ENCODE assay signal across 8 cellular contexts in the genomic region with DNA sequence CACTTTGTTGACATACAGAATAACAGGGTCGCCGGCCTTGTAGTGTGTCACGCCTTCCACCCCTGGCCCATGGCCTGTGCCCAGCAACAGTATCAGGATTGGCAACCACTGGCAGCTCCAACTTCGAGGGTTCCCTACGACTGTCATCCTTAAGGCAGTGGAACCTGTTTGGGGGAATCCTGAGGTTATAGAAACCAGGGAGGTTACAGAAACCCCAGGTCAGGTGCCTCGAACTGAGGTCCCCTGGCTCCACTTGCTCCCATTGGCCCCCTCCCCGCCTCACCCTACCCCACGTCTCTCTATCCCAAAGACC. TPM values are rescaled to one million over a fixed set of nuclear protein-coding genes. Genes with fewer than 3 reads are reported as not detected.
DNase-seq lines count a peak whose midpoint lies in the region; ATAC-seq and TF ChIP-seq lines count a peak whose summit lies in the region.

No MANE protein-coding gene starts in this region.

- no peak overlapping the region for H4K5ac ChIP-seq in H9 (ENCODE audit: insufficient read length, low read depth, low read length)

- H3K9me3 Mint-ChIP-seq in H9 = no peaks in the 10 kb centered on the region
- no peaks in the 10 kb centered on the region for H3K9me3 Mint-ChIP-seq in activated CD8-positive, alpha-beta T cell treated with anti-CD3 and anti-CD28 coated beads, Interleukin-2, amount 10 ng/mL, durations not matched to agents 7 days and 5 days (ENCODE audit: insufficient read depth)

- no peak overlapping the region for H2BK120ac ChIP-seq in H9 (ENCODE audit: low read depth, low read length, poor library complexity, severe bottlenecking)

- intact Hi-C loops in right cardiac atrium (cut with DNase I) = no loop called here

- CTCF ChIA-PET in activated CD8-positive, alpha-beta T cell treated with anti-CD3 and anti-CD28 coated beads, Interleukin-2, amount 10 ng/mL, durations not matched to agents 7 days and 5 days (lab: Charles Lee) = interaction anchor here (0.8 to 3.6 kb wide), 10 partner anchors 18 to 139 kb away, joined by 3 to 24 read pairs (median 4); a partner anchor contains a TSS

- H4K91ac ChIP-seq in H9 (ENCODE audit: insufficient read length, low read depth, low read length) = no peak overlapping the region

- H3K79me1 ChIP-seq in H9 (ENCODE audit: insufficient read depth, low read depth, low read length, poor library complexity, severe bottlenecking) = no peaks in the 10 kb centered on the region

- peak overlapping the region; percentile 71 for H3K4me2 ChIP-seq in H9 (ENCODE audit: insufficient read depth, insufficient read length, low read length)

- no peak overlapping the region; a peak in 1 of 7 replicates for H3K27ac Mint-ChIP-seq in H9
- H3K27ac Mint-ChIP-seq in activated CD8-positive, alpha-beta T cell treated with anti-CD3 and anti-CD28 coated beads, Interleukin-2, amount 10 ng/mL, durations not matched to agents 7 days and 5 days = peak overlapping the region; percentile 96

- DNase-seq in H9 (no peak), right cardiac atrium (no peak), NCI-H1048 (lab: John Stamatoyannopoulos, UW) (no peak)
- no peak for DNase-seq in activated CD8-positive, alpha-beta T cell treated with anti-CD3 and anti-CD28 coated beads, Interleukin-2, amount 10 ng/mL, durations not matched to agents 7 days and 5 days
- no peak for DNase-seq in effector CD8-positive, alpha-beta T cell (lab: John Stamatoyannopoulos, UW)

- H2BK15ac ChIP-seq in H9 (ENCODE audit: low read depth, low read length) = no peak overlapping the region

- ATAC-seq in activated CD8-positive, alpha-beta T cell treated with anti-CD3 and anti-CD28 coated beads, Interleukin-2, amount 10 ng/mL, durations not matched to agents 7 days and 5 days = no peak
- ATAC-seq in right cardiac atrium = peak; percentile 1 to 3
- no peak for ATAC-seq in HG03521 (IDR thresholded peaks at IDR 0.05; ENCODE audit: unreplicated experiment)
- no peak for ATAC-seq in HG02884 (IDR thresholded peaks at IDR 0.05; ENCODE audit: unreplicated experiment)

- H3K56ac ChIP-seq in H9 (ENCODE audit: insufficient read length, low read depth, low read length) = no peak overlapping the region

- no peak overlapping the region for H2BK12ac ChIP-seq in H9 (ENCODE audit: insufficient read length, low read depth, low read length)

- POLR2A ChIA-PET in activated CD8-positive, alpha-beta T cell treated with anti-CD3 and anti-CD28 coated beads, Interleukin-2, amount 10 ng/mL, durations not matched to agents 7 days and 5 days (lab: Charles Lee) = interaction anchor here (1.0 to 4.3 kb wide), 14 partner anchors 9 to 236 kb away, joined by 3 to 87 read pairs (median 12); a partner anchor contains a TSS

- H2BK5ac ChIP-seq in H9 (ENCODE audit: insufficient read length, low read length) = no peak overlapping the region

- TF ChIP-seq CTCF in H9 (conservative IDR thresholded peaks at IDR 0.05) = no peak

- H3K4me3 ChIP-seq in right cardiac atrium (ENCODE audit: low read length) (peak overlapping the region; percentile 73), skeletal muscle tissue (ENCODE audit: low read length in 3 of 3) (peak overlapping the region; percentile 92 to 97 (median 95))

- H3K9ac ChIP-seq in H9 (ENCODE audit: extremely low read depth, insufficient read length, low read length) (no peak overlapping the region), skeletal muscle tissue (ENCODE audit: low read depth in 1 of 3, low read length in 3 of 3) (peak overlapping the region; percentile 91 to 97 (median 96))

- H3K36me3 ChIP-seq in skeletal muscle tissue (ENCODE audit: control insufficient read depth in 3 of 3, insufficient read depth in 3 of 3, low read length in 3 of 3) = peaks cover 16 to 29% (median 27%) of the 10 kb centered on the region in 3 donors

- no peaks in the 10 kb centered on the region for H4K20me1 ChIP-seq in H9 (ENCODE audit: control insufficient read depth, insufficient read depth, insufficient read length)

- no peak overlapping the region for H3K4ac ChIP-seq in H9 (ENCODE audit: low read depth, low read length)

- no peak overlapping the region for H4K8ac ChIP-seq in H9 (replicated peaks; ENCODE audit: insufficient read length, low read depth, low read length)

- no CpG with 5 or more reads among the region's 8 CpGs for WGBS in H9 (ENCODE audit: extremely low coverage, insufficient read length, low lambda C conversion rate)
- 48% methylated on average over 8 of the region's 8 CpGs for WGBS in right cardiac atrium

- H3K4me1 ChIP-seq in H9 (ENCODE audit: insufficient read depth, low read length) = no peaks in the 10 kb centered on the region
- H3K4me1 ChIP-seq in right cardiac atrium (ENCODE audit: control insufficient read depth, insufficient read depth, low read length) = no peaks in the 10 kb centered on the region
- H3K4me1 ChIP-seq in skeletal muscle tissue (ENCODE audit: control insufficient read depth in 3 of 3, insufficient read depth in 3 of 3, low read length in 3 of 3) = peaks cover 19 to 31% (median 26%) of the 10 kb centered on the region in 3 donors

- peak overlapping the region; percentile 92 to 98 for H3K4me3 Mint-ChIP-seq in H9
- peak overlapping the region; percentile 88 for H3K4me3 Mint-ChIP-seq in activated CD8-positive, alpha-beta T cell treated with anti-CD3 and anti-CD28 coated beads, Interleukin-2, amount 10 ng/mL, durations not matched to agents 7 days and 5 days

- H3K79me2 ChIP-seq in H9 (ENCODE audit: insufficient read depth, low read length) = no peaks in the 10 kb centered on the region

- H3K36me3 Mint-ChIP-seq in H9 (ENCODE audit: insufficient read depth in 1 of 3, low read depth in 3 of 3) = peaks cover 13 to 51% (median 49%) of the 10 kb centered on the region in 3 experiments
- H3K36me3 Mint-ChIP-seq in activated CD8-positive, alpha-beta T cell treated with anti-CD3 and anti-CD28 coated beads, Interleukin-2, amount 10 ng/mL, durations not matched to agents 7 days and 5 days (ENCODE audit: low read depth) = peaks cover 61% of the 10 kb centered on the region

- peaks cover 8% of the 10 kb centered on the region for H3K23me2 ChIP-seq in H9 (ENCODE audit: insufficient read length, low read depth, low read length, poor library complexity, severe bottlenecking)

- H3K4me1 Mint-ChIP-seq in H9 = peaks cover 24 to 29% of the 10 kb centered on the region in 2 experiments
- peaks cover 62% of the 10 kb centered on the region for H3K4me1 Mint-ChIP-seq in activated CD8-positive, alpha-beta T cell treated with anti-CD3 and anti-CD28 coated beads, Interleukin-2, amount 10 ng/mL, durations not matched to agents 7 days and 5 days (ENCODE audit: low read depth)

- H2AFZ ChIP-seq in H9 (ENCODE audit: low read length) = no peak overlapping the region

- H3T11ph ChIP-seq in H9 (ENCODE audit: low read length) = no peak overlapping the region

- H3K23ac ChIP-seq in H9 (ENCODE audit: insufficient read length, low read depth, low read length) = no peak overlapping the region

- H3K14ac ChIP-seq in H9 (ENCODE audit: insufficient read depth, low read length) = no peak overlapping the region

- no peak overlapping the region for H2BK20ac ChIP-seq in H9 (ENCODE audit: low read depth, low read length, poor library complexity, severe bottlenecking)

- H2AK5ac ChIP-seq in H9 (ENCODE audit: insufficient read length, low read length) = no peak overlapping the region

- H3K27ac ChIP-seq in H9 (ENCODE audit: insufficient read length, low read depth, low read length) (no peak overlapping the region), right cardiac atrium (ENCODE audit: low read length) (peak overlapping the region; percentile 88), skeletal muscle tissue (ENCODE audit: low read depth, low read length) (peak overlapping the region; percentile 99)

- no peak overlapping the region for H3K18ac ChIP-seq in H9 (ENCODE audit: insufficient read length, low read depth, low read length)

- no peaks in the 10 kb centered on the region for H3K27me3 Mint-ChIP-seq in H9 (ENCODE audit: low read depth)
- no peaks in the 10 kb centered on the region for H3K27me3 Mint-ChIP-seq in activated CD8-positive, alpha-beta T cell treated with anti-CD3 and anti-CD28 coated beads, Interleukin-2, amount 10 ng/mL, durations not matched to agents 7 days and 5 days (ENCODE audit: low read depth)

- no peaks in the 10 kb centered on the region for H3K9me3 ChIP-seq in H9 (ENCODE audit: control insufficient read depth, low read depth, low read length)
- no peaks in the 10 kb centered on the region for H3K9me3 ChIP-seq in right cardiac atrium (ENCODE audit: control insufficient read depth, low read length)
- no peaks in the 10 kb centered on the region for H3K9me3 ChIP-seq in skeletal muscle tissue (ENCODE audit: control insufficient read depth in 3 of 3, low read length in 3 of 3)

- H3K27me3 ChIP-seq in H9 (ENCODE audit: insufficient read depth, low read length) = no peaks in the 10 kb centered on the region
- no peaks in the 10 kb centered on the region for H3K27me3 ChIP-seq in right cardiac atrium (ENCODE audit: control insufficient read depth, insufficient read depth)
- H3K27me3 ChIP-seq in skeletal muscle tissue (ENCODE audit: control insufficient read depth in 3 of 3, insufficient read depth in 3 of 3, low read length in 3 of 3) = no peaks in the 10 kb centered on the region

RNA-seq across cellular contexts. Expression of a gene that starts 0.4 kb away (rescaled TPM):
- total RNA-seq in H9 (2021) (31.6 and 31.8 TPM in 2 replicates), right cardiac atrium (10 to 100 TPM; 26.4 to 37.6 (median 30.4) TPM), skeletal muscle tissue (18.3 TPM)
- 10 to 100 TPM; 29.3 to 32.8 TPM for total RNA-seq in activated CD8-positive, alpha-beta T cell treated with anti-CD3 and anti-CD28 coated beads, Interleukin-2, amount 10 ng/mL, durations not matched to agents 7 days and 5 days
- 14.8 TPM for polyA plus RNA-seq in right cardiac atrium

RNA-seq across cellular contexts. Expression of a gene that starts 6.2 kb away (rescaled TPM):
- total RNA-seq in H9 (2021) (114 and 116 TPM in 2 replicates), right cardiac atrium (10 to 100 TPM; 10.2 to 22.5 (median 12.1) TPM), skeletal muscle tissue (32.9 TPM)
- total RNA-seq in activated CD8-positive, alpha-beta T cell treated with anti-CD3 and anti-CD28 coated beads, Interleukin-2, amount 10 ng/mL, durations not matched to agents 7 days and 5 days = 10 to 100 TPM; 56.3 to 60.1 TPM
- polyA plus RNA-seq in right cardiac atrium = 4.1 TPM

RNA-seq across cellular contexts. Expression of a gene that starts 10.7 kb away (rescaled TPM):
- total RNA-seq in H9 (2021) = not detected in 2 replicates
- not detected for total RNA-seq in activated CD8-positive, alpha-beta T cell treated with anti-CD3 and anti-CD28 coated beads, Interleukin-2, amount 10 ng/mL, durations not matched to agents 7 days and 5 days
- total RNA-seq in right cardiac atrium = under 1 TPM in 2 of 4 donors, not detected in 2; 0.18 to 0.37 TPM
- polyA plus RNA-seq in right cardiac atrium = not detected
- total RNA-seq in skeletal muscle tissue = 0.52 TPM

RNA-seq across cellular contexts. Expression of a gene that starts 18.5 kb away (rescaled TPM):
- 42.0 and 46.2 TPM in 2 replicates for total RNA-seq in H9 (2021)
- total RNA-seq in activated CD8-positive, alpha-beta T cell treated with anti-CD3 and anti-CD28 coated beads, Interleukin-2, amount 10 ng/mL, durations not matched to agents 7 days and 5 days = 10 to 100 TPM; 83.2 to 93.4 TPM
- total RNA-seq in right cardiac atrium = 10 to 100 TPM; 35.2 to 49.3 (median 39.5) TPM
- 56.3 TPM for polyA plus RNA-seq in right cardiac atrium
- total RNA-seq in skeletal muscle tissue = 29.2 TPM

RNA-seq across cellular contexts. Expression of a gene that starts 21.0 kb away (rescaled TPM):
- total RNA-seq in H9 (2021) (18.8 and 19.0 TPM in 2 replicates), right cardiac atrium (10 to 100 TPM; 15.7 to 21.8 (median 18.8) TPM), skeletal muscle tissue (9.9 TPM)
- total RNA-seq in activated CD8-positive, alpha-beta T cell treated with anti-CD3 and anti-CD28 coated beads, Interleukin-2, amount 10 ng/mL, durations not matched to agents 7 days and 5 days = 10 to 100 TPM; 16.9 to 18.2 TPM
- 26.8 TPM for polyA plus RNA-seq in right cardiac atrium

Comparison
In these comparisons a context has a peak if more than half of its experiments do, and no peak if none do; other contexts are left out.
1. ATAC-seq: peak in right cardiac atrium (2 of 2); none in activated CD8-positive, alpha-beta T cell treated with anti-CD3 and anti-CD28 coated beads, Interleukin-2, amount 10 ng/mL, durations not matched to agents 7 days and 5 days (single experiment), HG03521 (single experiment) and HG02884 (single experiment).